In genomic region chr9:121700165-121700830, GRCh38 we compare ENCODE assay signal across 8 cellular contexts. TPM values are rescaled to one million over a fixed set of nuclear protein-coding genes. Genes with fewer than 3 reads are reported as not detected.
DNase-seq lines count a peak whose midpoint lies in the region; ATAC-seq and TF ChIP-seq lines count a peak whose summit lies in the region.

No MANE protein-coding gene starts in this region.

- no peak for TF ChIP-seq POLR2A in upper lobe of left lung (IDR thresholded peaks at IDR 0.05)

- peaks cover 43% of the 10 kb centered on the region for H3K4me1 Mint-ChIP-seq in GM23338
- H3K4me1 Mint-ChIP-seq in endodermal cell = no peaks in the 10 kb centered on the region

- H3K4me1 ChIP-seq in BLaER1 (peaks cover 82% of the 10 kb centered on the region), GM23338 (ENCODE audit: insufficient read depth) (peaks cover 27% of the 10 kb centered on the region), endodermal cell (ENCODE audit: control insufficient read depth, insufficient read depth, low read length) (peaks cover 13% of the 10 kb centered on the region), upper lobe of left lung (peaks cover 24 to 33% (median 25%) of the 10 kb centered on the region in 4 donors)

- H3K27ac ChIP-seq in BLaER1 (peak overlapping the region; percentile 93), GM23338 (ENCODE audit: low read depth) (no peak overlapping the region), endodermal cell (ENCODE audit: low read depth, low read length) (no peak overlapping the region), upper lobe of left lung (peak overlapping the region; percentile 71 to 89 (median 85))

- peak overlapping the region; percentile 96 for H3K4me2 ChIP-seq in BLaER1
- H3K4me2 ChIP-seq in GM23338 = peak overlapping the region; percentile 94

- WGBS in endodermal cell (ENCODE audit: insufficient coverage in 1 of 2, insufficient read length in 1 of 2), 2 experiments = 70 to 79% methylated on average over 9 to 20 of the region's 20 CpGs
- WGBS in upper lobe of left lung, 2 donors = 16% methylated on average over 17 of the region's 20 CpGs; no CpG with 5 or more reads in 1 of the 2 donors

- H3K27me3 ChIP-seq in BLaER1 = peaks cover 8% of the 10 kb centered on the region; the same call in 1 of the 2 replicates
- H3K27me3 ChIP-seq in GM23338 (ENCODE audit: insufficient read depth) = no peaks in the 10 kb centered on the region
- H3K27me3 ChIP-seq in endodermal cell (ENCODE audit: control insufficient read depth, insufficient read depth, low read length, poor library complexity, severe bottlenecking) = no peaks in the 10 kb centered on the region
- H3K27me3 ChIP-seq in upper lobe of left lung = peaks cover 0 to 14% (median 3%) of the 10 kb centered on the region in 4 donors

- H3K9me2 ChIP-seq in GM23338 (ENCODE audit: insufficient read depth) = no peaks in the 10 kb centered on the region

- H3K36me3 Mint-ChIP-seq in GM23338 (ENCODE audit: low read depth) = peaks cover 4% of the 10 kb centered on the region; the same call in 1 of the 3 replicates
- H3K36me3 Mint-ChIP-seq in endodermal cell (ENCODE audit: low read depth) = peaks cover 5% of the 10 kb centered on the region

- no peak overlapping the region for H2AFZ ChIP-seq in GM23338

- H3K36me3 ChIP-seq in BLaER1 = no peaks in the 10 kb centered on the region
- no peaks in the 10 kb centered on the region for H3K36me3 ChIP-seq in GM23338 (ENCODE audit: insufficient read depth)
- peaks cover 10% of the 10 kb centered on the region for H3K36me3 ChIP-seq in endodermal cell (ENCODE audit: control insufficient read depth, insufficient read depth, low read length)
- H3K36me3 ChIP-seq in upper lobe of left lung = no peaks in the 10 kb centered on the region

- peak overlapping the region; percentile 75 for H3K4me3 Mint-ChIP-seq in GM23338
- peak overlapping the region; percentile 60 for H3K4me3 Mint-ChIP-seq in endodermal cell

- no peaks in the 10 kb centered on the region; the same call in 2 of the 3 replicates for H3K9me3 Mint-ChIP-seq in GM23338
- H3K9me3 Mint-ChIP-seq in endodermal cell = no peaks in the 10 kb centered on the region

- DNase-seq in GM23338 (ENCODE audit: low spot score) = peak; percentile 72
- DNase-seq in RPMI7951 (ENCODE audit: low read depth) = peak; percentile 29
- peak; percentile 90 for DNase-seq in endodermal cell
- DNase-seq in midbrain (lab: John Stamatoyannopoulos, UW) = peak; percentile 28
- peak in 1 of 2 donors; percentile 91 for DNase-seq in upper lobe of left lung
- no peak for DNase-seq in activated effector memory CD4-positive, alpha-beta T cell treated with anti-CD3 and anti-CD28 coated beads, Interleukin-2, amount 50 U/mL, for 16 hours

- peaks cover 5% of the 10 kb centered on the region for H3K27me3 Mint-ChIP-seq in GM23338 (ENCODE audit: insufficient read depth, low read depth, poor library complexity)
- H3K27me3 Mint-ChIP-seq in endodermal cell (ENCODE audit: insufficient read depth) = peaks cover 7% of the 10 kb centered on the region

- no peaks in the 10 kb centered on the region; the same call in 1 of the 2 replicates for H3F3A ChIP-seq in GM23338 (replicated peaks; ENCODE audit: low read depth)

- ATAC-seq in GM23338 = peak; percentile 57
- ATAC-seq in upper lobe of left lung (ENCODE audit: low FRiP score in 2 of 2) = peak; percentile 61 to 84
- ATAC-seq in HG03565 (IDR thresholded peaks at IDR 0.05; ENCODE audit: unreplicated experiment) = no peak

- TF ChIP-seq CTCF in GM23338 (conservative IDR thresholded peaks at IDR 0.05; ENCODE audit: low read depth in 2 of 2) = peak; percentile 49 to 78
- TF ChIP-seq CTCF in endodermal cell (conservative IDR thresholded peaks at IDR 0.05) = peak; percentile 75
- TF ChIP-seq CTCF in upper lobe of left lung (IDR thresholded peaks at IDR 0.05) = peak; percentile 50 to 81 (median 68)

- H3K9ac ChIP-seq in BLaER1 (peak overlapping the region; percentile 79), endodermal cell (ENCODE audit: extremely low read depth, low read length, poor library complexity, severe bottlenecking) (no peak overlapping the region)

- H3K9me3 ChIP-seq in BLaER1 (no peaks in the 10 kb centered on the region), endodermal cell (ENCODE audit: control insufficient read depth, low read length) (no peaks in the 10 kb centered on the region), upper lobe of left lung (no peaks in the 10 kb centered on the region)

- peak overlapping the region; percentile 77 for H3K4me3 ChIP-seq in BLaER1
- peak overlapping the region; percentile 78 for H3K4me3 ChIP-seq in GM23338
- H3K4me3 ChIP-seq in endodermal cell (ENCODE audit: low read length) = peak overlapping the region; percentile 77
- peak overlapping the region; percentile 34 to 67 (median 62) for H3K4me3 ChIP-seq in upper lobe of left lung

- no peak overlapping the region for H3K27ac Mint-ChIP-seq in GM23338
- H3K27ac Mint-ChIP-seq in endodermal cell = no peak overlapping the region

- H4K20me1 ChIP-seq in BLaER1 (peaks cover 87% of the 10 kb centered on the region), GM23338 (replicated peaks; ENCODE audit: insufficient read depth) (peaks cover 56% of the 10 kb centered on the region)

- peaks cover 45% of the 10 kb centered on the region for H3K79me2 ChIP-seq in GM23338 (replicated peaks; ENCODE audit: insufficient read depth)

- TF ChIP-seq EP300 in upper lobe of left lung (IDR thresholded peaks at IDR 0.05) = no peak

TF ChIP-seq in GM23338, 12 proteins besides CTCF, POLR2A, EP300 and RAD21:
- TF ChIP-seq ZNF331 (CRISPR knock-in tag; IDR thresholded peaks at IDR 0.05; ENCODE audit: low read depth) = no peak
- no peak for TF ChIP-seq POLR2AphosphoS5 (IDR thresholded peaks at IDR 0.05; ENCODE audit: low read depth)
- TF ChIP-seq NANOG (IDR thresholded peaks at IDR 0.05; ENCODE audit: borderline replicate concordance) = no peak
- no peak for TF ChIP-seq JUNB (IDR thresholded peaks at IDR 0.05; ENCODE audit: unreplicated experiment)

RNA-seq across cellular contexts. Expression of gene DAB2IP, which starts 48.9 kb away (rescaled TPM):
- total RNA-seq in GM23338 (2014; rRNA removed; shearing (Covaris generic)) = 35.1 and 42.8 TPM in 2 replicates
- polyA plus RNA-seq in GM23338 (2016; fragmentation: Nextera tagmentation; extraction: Ambion mirVana) = 8.9 and 11.4 TPM in 2 replicates
- total RNA-seq in RPMI7951 (2014; rRNA removed; shearing (Covaris generic)) = 3.1 and 3.8 TPM in 2 replicates
- 10 to 100 TPM; 70.7 to 71.0 TPM for total RNA-seq in endodermal cell
- polyA plus RNA-seq in endodermal cell (2013, experiment 1 of 2) = 33.4 TPM
- polyA plus RNA-seq in endodermal cell (2013, experiment 2 of 2) = 36.0 TPM
- total RNA-seq in upper lobe of left lung = 10 to 100 TPM; 61.8 to 98.0 (median 77.2) TPM

Comparison
In these comparisons a context has a peak if more than half of its experiments do, and no peak if none do; other contexts are left out.
1. H3K27ac ChIP-seq: peak in BLaER1 (single experiment) and upper lobe of left lung (4 of 4); none in GM23338 (single experiment) and endodermal cell (single experiment).
2. Peak in every context shown above with its lines, with median percentiles within 50 percentile points of each other: H3K4me3 ChIP-seq and CTCF ChIP-seq.